Comparison of ENCODE assay signal across 8 cellular contexts in genomic region chr17:58085039-58085715, GRCh38.
DNase-seq lines count a peak whose midpoint lies in the region; TF ChIP-seq lines count a peak whose summit lies in the region.

No MANE protein-coding gene starts in this region.

- DNase-seq in CD1c-positive myeloid dendritic cell (ENCODE audit: extremely low spot score), result peak; percentile 5
- no peak for DNase-seq in effector memory CD4-positive, alpha-beta T cell
- DNase-seq in GM13977 (ENCODE audit: low spot score), result no peak
- no peak for DNase-seq in T-helper 9 cell
- DNase-seq in NCI-H69 (lab: John Stamatoyannopoulos, UW), result no peak
- no peak for DNase-seq in medulla oblongata (ENCODE audit: extremely low spot score)

- no peaks in the 10 kb centered on the region for H3F3A ChIP-seq in OCI-LY1 (ENCODE audit: insufficient read depth, low read length)

- H3K27ac ChIP-seq in OCI-LY1 (ENCODE audit: low read depth, low read length, poor library complexity, severe bottlenecking), result no peak overlapping the region
- H3K27ac ChIP-seq in effector memory CD4-positive, alpha-beta T cell (ENCODE audit: insufficient read depth, low read length, poor library complexity, severe bottlenecking), result no peak overlapping the region

- H3K4me3 ChIP-seq in OCI-LY1 (ENCODE audit: low read depth, low read length, poor library complexity, severe bottlenecking), result peak overlapping the region; percentile 97
- peak overlapping the region; percentile 75 for H3K4me3 ChIP-seq in effector memory CD4-positive, alpha-beta T cell (ENCODE audit: insufficient read depth, low read depth, low read length, poor library complexity, severe bottlenecking)
- peak overlapping the region; percentile 86 for H3K4me3 ChIP-seq in neuron (ENCODE audit: low read length)

- in situ Hi-C loops in GM13977 (cut with MboI; ENCODE audit: low pct_unique_long_range_greater_than_20kb, low sequenced_read_pairs, unreplicated experiment), result no loop called here

- H3K9me3 ChIP-seq in OCI-LY1 (ENCODE audit: low read length) (no peaks in the 10 kb centered on the region), neuron (ENCODE audit: low read length) (no peaks in the 10 kb centered on the region)
- no peaks in the 10 kb centered on the region for H3K9me3 ChIP-seq in effector memory CD4-positive, alpha-beta T cell (ENCODE audit: control insufficient read depth, low read length)

- H2AFZ ChIP-seq in OCI-LY1 (ENCODE audit: low read length), result no peak overlapping the region
- no peak overlapping the region for H2AFZ ChIP-seq in neuron (ENCODE audit: low read depth, low read length)

- H3K27me3 ChIP-seq in OCI-LY1 (ENCODE audit: insufficient read depth, low read length) (no peaks in the 10 kb centered on the region; the same call in 1 of the 2 replicates), neuron (ENCODE audit: insufficient read depth, low read length) (no peaks in the 10 kb centered on the region)
- H3K27me3 ChIP-seq in effector memory CD4-positive, alpha-beta T cell (replicated peaks; ENCODE audit: control insufficient read depth, insufficient read depth, low read length, poor library complexity, severe bottlenecking), result no peaks in the 10 kb centered on the region

- H3K36me3 ChIP-seq in OCI-LY1 (ENCODE audit: insufficient read depth, low read length), result peaks cover 53% of the 10 kb centered on the region
- H3K36me3 ChIP-seq in effector memory CD4-positive, alpha-beta T cell (ENCODE audit: control insufficient read depth, insufficient read depth, low read length), result peaks cover 47% of the 10 kb centered on the region
- peaks cover 54% of the 10 kb centered on the region for H3K36me3 ChIP-seq in neuron (ENCODE audit: insufficient read depth, low read length)

- no peak for TF ChIP-seq CTCF in OCI-LY1 (IDR thresholded peaks at IDR 0.05; ENCODE audit: low read length)
- TF ChIP-seq CTCF in GM13977 (IDR thresholded peaks at IDR 0.05; ENCODE audit: extremely low read depth, insufficient read depth, missing control alignments), result no peak

- no peaks in the 10 kb centered on the region for H3K9me2 ChIP-seq in OCI-LY1 (ENCODE audit: low read depth, low read length)

- H3K4me1 ChIP-seq in OCI-LY1 (ENCODE audit: insufficient read depth, low read length, severe bottlenecking) (peaks cover 20% of the 10 kb centered on the region), neuron (ENCODE audit: insufficient read depth, low read length) (peaks cover 59% of the 10 kb centered on the region)
- H3K4me1 ChIP-seq in effector memory CD4-positive, alpha-beta T cell (ENCODE audit: control insufficient read depth, insufficient read depth, low read length, poor library complexity, severe bottlenecking), result peaks cover 17% of the 10 kb centered on the region

- no peaks in the 10 kb centered on the region for H4K20me1 ChIP-seq in OCI-LY1 (ENCODE audit: insufficient read depth, low read length)

- H3K4me2 ChIP-seq in OCI-LY1 (ENCODE audit: low read length), result peak overlapping the region; percentile 88

- peak overlapping the region; percentile 14; the same call in 1 of the 2 replicates for H3K9ac ChIP-seq in OCI-LY1 (ENCODE audit: low read length)

- H3K79me2 ChIP-seq in OCI-LY1 (ENCODE audit: insufficient read depth, low read length), result peaks cover 30% of the 10 kb centered on the region
